27 cellular contexts compared by ENCODE assay signal in genomic region chr2:129004940-129005490, GRCh38.
"Had no signal": no experiment of that assay in that cellular context is flagged by ENCODE, and none has a peak within 500 bp of the region (broad histone marks: within the 10 kb centered on the region; RNA-seq: fewer than 3 reads in every experiment).

No MANE protein-coding gene starts in this region.

- H3K36me3 ChIP-seq: stomach, suprapubic skin, thoracic aorta, thyroid gland, tibial artery, tibial nerve, transverse colon, upper lobe of left lung, upper lobe of right lung, uterus had no signal

- H3K4me1 ChIP-seq: stomach, testis, thyroid gland, tibial artery, tibial nerve, transverse colon, upper lobe of left lung, upper lobe of right lung, uterus had no signal

- H3K27ac ChIP-seq: stomach, suprapubic skin, testis, thoracic aorta, thyroid gland, tibial artery, tibial nerve, transverse colon, upper lobe of left lung, upper lobe of right lung, uterus had no signal

- H3K27ac Mint-ChIP-seq: stimulated activated effector memory CD8-positive, alpha-beta T cell treated with anti-CD3 and anti-CD28 coated beads, Interleukin-12 subunit alpha, Interleukin-12 subunit beta, amount 100 ng/mL, for 72 hours; stimulated activated memory B cell treated with anti-CD40 and anti-IgM and Interleukin-4, amounts not matched to agents 10 μg/mL and 1 μg/mL and 100 μg/mL, for 72 hours; stimulated activated naive B cell treated with anti-CD40 and anti-IgM and Interleukin-4, amounts not matched to agents 10 μg/mL and 1 μg/mL and 100 μg/mL, for 72 hours; stimulated activated naive CD8-positive, alpha-beta T cell treated with anti-CD3 and anti-CD28 coated beads, Interleukin-15, Interleukin-2, amounts not matched to agents 100 ng/mL and 50 ng/mL, for 24 hours; type B pancreatic cell had no signal

- H3K4me3 Mint-ChIP-seq: stimulated activated effector memory CD8-positive, alpha-beta T cell treated with anti-CD3 and anti-CD28 coated beads, Interleukin-12 subunit alpha, Interleukin-12 subunit beta, amount 100 ng/mL, for 72 hours; stimulated activated memory B cell treated with anti-CD40 and anti-IgM and Interleukin-4, amounts not matched to agents 10 μg/mL and 1 μg/mL and 100 μg/mL, for 72 hours; stimulated activated naive B cell treated with anti-CD40 and anti-IgM and Interleukin-4, amounts not matched to agents 10 μg/mL and 1 μg/mL and 100 μg/mL, for 72 hours; stimulated activated naive CD8-positive, alpha-beta T cell treated with anti-CD3 and anti-CD28 coated beads, Interleukin-15, amount 100 ng/mL, for 72 hours; stimulated activated naive CD8-positive, alpha-beta T cell treated with anti-CD3 and anti-CD28 coated beads, Interleukin-15, Interleukin-2, amounts not matched to agents 100 ng/mL and 50 ng/mL, for 24 hours; type B pancreatic cell had no signal

- H3K27me3 Mint-ChIP-seq: stimulated activated naive B cell treated with anti-CD40 and anti-IgM and Interleukin-4, amounts not matched to agents 10 μg/mL and 1 μg/mL and 100 μg/mL, for 72 hours; stimulated activated naive CD8-positive, alpha-beta T cell treated with anti-CD3 and anti-CD28 coated beads, Interleukin-15, Interleukin-2, amounts not matched to agents 100 ng/mL and 50 ng/mL, for 24 hours had no signal

- H3K9me3 Mint-ChIP-seq: stimulated activated effector memory CD8-positive, alpha-beta T cell treated with anti-CD3 and anti-CD28 coated beads, Interleukin-12 subunit alpha, Interleukin-12 subunit beta, amount 100 ng/mL, for 72 hours; stimulated activated naive B cell treated with anti-CD40 and anti-IgM and Interleukin-4, amounts not matched to agents 10 μg/mL and 1 μg/mL and 100 μg/mL, for 72 hours; stimulated activated naive CD8-positive, alpha-beta T cell treated with anti-CD3 and anti-CD28 coated beads, Interleukin-15, amount 100 ng/mL, for 72 hours; stimulated activated naive CD8-positive, alpha-beta T cell treated with anti-CD3 and anti-CD28 coated beads, Interleukin-15, Interleukin-2, amounts not matched to agents 100 ng/mL and 50 ng/mL, for 24 hours had no signal

- DNase-seq: stimulated activated CD4-positive, alpha-beta T cell treated with anti-CD3 and anti-CD28 coated beads, Interleukin-2, amount 100 ng/mL, for 48 hours; stimulated activated CD4-positive, alpha-beta T cell treated with anti-CD3 and anti-CD28 coated beads, Interleukin-4, amount 100 ng/mL, for 1 hour; stimulated activated CD4-positive, alpha-beta T cell treated with anti-CD3 and anti-CD28 coated beads, Interleukin-4, amount 100 ng/mL, for 24 hours; stimulated activated CD4-positive, alpha-beta T cell treated with anti-CD3 and anti-CD28 coated beads, Interleukin-4, amount 100 ng/mL, for 4 hours; stimulated activated CD8-positive, alpha-beta memory T cell treated with anti-CD3 and anti-CD28 coated beads, Interleukin-4, amount 100 ng/mL, for 48 hours; stimulated activated naive B cell treated with anti-CD40 and anti-IgM and Interleukin-4, amounts not matched to agents 10 μg/mL and 1 μg/mL and 100 μg/mL, for 72 hours; stimulated activated naive CD4-positive, alpha-beta T cell; stimulated activated naive CD4-positive, alpha-beta T cell treated with Interleukin-2 at 50 U/mL for 16 hours; stimulated activated naive CD8-positive, alpha-beta T cell treated with anti-CD3 and anti-CD28 coated beads, Interleukin-15, amount 100 ng/mL, for 72 hours; stimulated activated naive CD8-positive, alpha-beta T cell treated with anti-CD3 and anti-CD28 coated beads, Interleukin-15, Interleukin-2, amounts not matched to agents 100 U/mL and 50 U/mL, for 24 hours; stomach; substantia nigra; testis; thyroid gland; trophoblast cell; upper lobe of right lung; uterus had no signal

- ATAC-seq: stimulated activated effector memory CD8-positive, alpha-beta T cell treated with anti-CD3 and anti-CD28 coated beads, Interleukin-12 subunit alpha, Interleukin-12 subunit beta, amount 100 ng/mL, for 72 hours; stimulated activated memory B cell treated with anti-CD40 and anti-IgM and Interleukin-4, amounts not matched to agents 10 μg/mL and 1 μg/mL and 100 μg/mL, for 72 hours; stimulated activated naive B cell treated with anti-CD40 and anti-IgM and Interleukin-4, amounts not matched to agents 10 μg/mL and 1 μg/mL and 100 μg/mL, for 72 hours; stimulated activated naive CD8-positive, alpha-beta T cell treated with anti-CD3 and anti-CD28 coated beads, Interleukin-15, amount 100 ng/mL, for 72 hours; stimulated activated naive CD8-positive, alpha-beta T cell treated with anti-CD3 and anti-CD28 coated beads, Interleukin-15, Interleukin-2, amounts not matched to agents 100 U/mL and 50 U/mL, for 24 hours; upper lobe of right lung had no signal

- H3K27me3 ChIP-seq: stomach, suprapubic skin, testis, thyroid gland, tibial artery, tibial nerve, transverse colon, upper lobe of left lung, upper lobe of right lung, uterus had no signal

- H3K4me3 ChIP-seq: stomach, suprapubic skin, testis, thoracic aorta, thyroid gland, tibial artery, tibial nerve, transverse colon, upper lobe of left lung, upper lobe of right lung, uterus had no signal

- H3K36me3 Mint-ChIP-seq: stimulated activated effector memory CD8-positive, alpha-beta T cell treated with anti-CD3 and anti-CD28 coated beads, Interleukin-12 subunit alpha, Interleukin-12 subunit beta, amount 100 ng/mL, for 72 hours; stimulated activated memory B cell treated with anti-CD40 and anti-IgM and Interleukin-4, amounts not matched to agents 10 μg/mL and 1 μg/mL and 100 μg/mL, for 72 hours; stimulated activated naive B cell treated with anti-CD40 and anti-IgM and Interleukin-4, amounts not matched to agents 10 μg/mL and 1 μg/mL and 100 μg/mL, for 72 hours; type B pancreatic cell had no signal

- H3K9me3 ChIP-seq: stomach, suprapubic skin, testis, thoracic aorta, thyroid gland, tibial artery, tibial nerve, transverse colon, upper lobe of left lung, upper lobe of right lung, uterus had no signal

- H3K4me1 Mint-ChIP-seq: stimulated activated effector memory CD8-positive, alpha-beta T cell treated with anti-CD3 and anti-CD28 coated beads, Interleukin-12 subunit alpha, Interleukin-12 subunit beta, amount 100 ng/mL, for 72 hours; stimulated activated memory B cell treated with anti-CD40 and anti-IgM and Interleukin-4, amounts not matched to agents 10 μg/mL and 1 μg/mL and 100 μg/mL, for 72 hours; stimulated activated naive B cell treated with anti-CD40 and anti-IgM and Interleukin-4, amounts not matched to agents 10 μg/mL and 1 μg/mL and 100 μg/mL, for 72 hours; stimulated activated naive CD8-positive, alpha-beta T cell treated with anti-CD3 and anti-CD28 coated beads, Interleukin-15, amount 100 ng/mL, for 72 hours had no signal
